8 cellular contexts compared by ENCODE assay signal in the genomic region with DNA sequence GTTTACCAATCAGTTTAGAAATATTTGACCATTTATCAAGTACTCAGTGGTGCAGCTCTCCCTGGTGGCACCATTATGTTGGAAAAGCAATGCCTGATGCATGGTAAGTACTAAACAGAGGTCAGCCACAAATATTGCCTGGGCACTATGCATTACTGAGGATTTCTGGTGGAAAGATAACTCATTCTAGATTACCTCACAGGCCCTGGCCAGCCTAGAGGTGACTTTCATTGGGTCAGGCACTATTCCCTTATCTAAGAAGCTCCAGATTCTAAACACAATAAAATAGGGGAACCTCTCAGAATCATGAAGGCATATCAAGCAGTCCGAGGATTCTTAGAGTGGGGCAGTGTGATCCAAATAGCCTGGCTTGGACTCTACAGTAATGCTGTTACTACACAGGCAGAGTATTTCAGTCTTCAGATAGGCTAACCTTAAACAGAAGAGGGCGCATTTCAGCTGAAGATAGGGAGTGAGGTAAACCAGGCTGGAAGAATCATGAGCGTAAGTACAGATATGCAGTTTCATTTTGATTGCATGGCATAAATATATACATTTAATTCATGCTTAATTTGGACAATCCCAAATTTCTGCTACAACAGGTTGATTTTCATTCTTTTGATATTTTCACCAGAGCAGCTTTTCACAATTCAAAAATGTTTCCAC.
DNase-seq lines count a peak whose midpoint lies in the region; ATAC-seq, FAIRE-seq and TF ChIP-seq lines count a peak whose summit lies in the region.

No MANE protein-coding gene starts in this region.

- H3K36me3 ChIP-seq in GM06990 (ENCODE audit: control insufficient read depth, insufficient read depth, low read length), result no peaks in the 10 kb centered on the region

- no peaks in the 10 kb centered on the region for H3K27me3 ChIP-seq in GM06990 (replicated peaks; ENCODE audit: control insufficient read depth, insufficient read depth, low read length)

- peak; percentile 66 for TF ChIP-seq CTCF in GM06990 (IDR thresholded peaks at IDR 0.05; ENCODE audit: insufficient read depth, low read length, poor library complexity, severe bottlenecking)
- peak; percentile 54 for TF ChIP-seq CTCF in foreskin fibroblast (IDR thresholded peaks at IDR 0.05; ENCODE audit: low read depth, low read length)

- FAIRE-seq in urothelium cell line (lab: Jason Lieb, UNC), result peak; percentile 55

- H3K4me3 ChIP-seq in GM06990 (replicated peaks; ENCODE audit: low read depth, low read length) (no peak overlapping the region), foreskin fibroblast (ENCODE audit: low read depth in 1 of 2, low read length in 2 of 2) (peak overlapping the region in 1 of 2 donors; percentile 13)

- DNase-seq in GM06990 (ENCODE audit: extremely low read depth, insufficient read length) (peak; percentile 8), RPMI8226 (peak; percentile 48), foreskin fibroblast (peak; percentile 21 to 58), urothelium cell line (ENCODE audit: low spot score) (peak; percentile 52), hippocampal formation (lab: John Stamatoyannopoulos, UW) (no peak)

- ATAC-seq in GM21515 (IDR thresholded peaks at IDR 0.05; ENCODE audit: unreplicated experiment) (peak; percentile 92), HG03571 (IDR thresholded peaks at IDR 0.05; ENCODE audit: unreplicated experiment) (peak; percentile 85)
- ATAC-seq in activated CD4-positive, CD25-positive, alpha-beta regulatory T cell treated with anti-CD3 and anti-CD28 coated beads, Interleukin-2, amount 50 U/mL, for 24 hours, result no peak

Comparison
In these comparisons a context has a peak if more than half of its experiments do, and no peak if none do; other contexts are left out.
1. DNase-seq: peak in GM06990 (single experiment), RPMI8226 (single experiment), foreskin fibroblast (2 of 2) and urothelium cell line (single experiment); none in hippocampal formation (0 of 2).
2. ATAC-seq: peak in GM21515 (single experiment) and HG03571 (single experiment); none in activated CD4-positive, CD25-positive, alpha-beta regulatory T cell treated with anti-CD3 and anti-CD28 coated beads, Interleukin-2, amount 50 U/mL, for 24 hours (0 of 2).